In the genomic region with DNA sequence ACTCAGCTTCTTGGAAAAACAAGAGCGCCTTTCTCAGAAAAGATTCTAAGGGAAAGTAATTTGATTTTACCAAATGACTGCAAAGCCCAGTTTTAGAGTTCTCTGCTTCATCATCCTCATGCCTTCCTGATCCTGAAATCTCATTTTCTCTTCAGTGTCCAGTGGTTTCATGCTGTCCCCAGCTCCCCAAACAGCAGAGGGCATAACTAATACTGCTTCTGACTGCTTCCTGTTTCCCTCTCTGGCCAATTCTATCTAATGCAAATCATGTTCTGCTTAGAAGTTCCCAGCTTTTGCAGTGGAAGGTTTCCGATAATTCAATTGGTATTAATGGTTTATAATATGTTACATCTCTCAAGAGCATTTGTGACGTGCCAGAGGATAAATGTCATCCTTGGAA, we compare ENCODE assay signal across 21 cellular contexts.
"Had no signal": no experiment of that assay in that cellular context is flagged by ENCODE, and none has a peak within 500 bp of the region (broad histone marks: within the 10 kb centered on the region; RNA-seq: fewer than 3 reads in every experiment).

No MANE protein-coding gene starts in this region.

- H3K4me3 ChIP-seq: lung, neural progenitor cell, prostate gland, right atrium auricular region, sigmoid colon, thoracic aorta, tibial nerve, upper lobe of left lung had no signal

- H3K4me2 ChIP-seq: neural progenitor cell had no signal

- H3K9me3 ChIP-seq: prostate gland, right atrium auricular region, sigmoid colon, thoracic aorta, tibial nerve, upper lobe of left lung had no signal

- DNase-seq: cerebellar nuclear complex; effector CD8-positive, alpha-beta T cell; endodermal cell; hypothalamus; immature natural killer cell; mesenchymal stem cell; naive thymus-derived CD4-positive, alpha-beta T cell; sigmoid colon; stimulated activated CD4-positive, alpha-beta T cell treated with anti-CD3 and anti-CD28 coated beads, Interleukin-4, amount 100 ng/mL, for 4 hours; stimulated activated naive CD8-positive, alpha-beta T cell treated with anti-CD3 and anti-CD28 coated beads, Interleukin-15, Interleukin-2, amounts not matched to agents 100 U/mL and 50 U/mL, for 24 hours; upper lobe of left lung had no signal

- H3K27ac ChIP-seq: epithelial cell of prostate, neural progenitor cell, parathyroid adenoma, prostate gland, right atrium auricular region, sigmoid colon, thoracic aorta, tibial nerve, upper lobe of left lung had no signal

- H3K79me2 ChIP-seq: parathyroid adenoma had no signal

- H2AFZ ChIP-seq: neural progenitor cell, parathyroid adenoma had no signal

- H3K27me3 ChIP-seq: neural progenitor cell, right atrium auricular region, sigmoid colon, tibial nerve, upper lobe of left lung had no signal

- H3K9ac ChIP-seq: neural progenitor cell, parathyroid adenoma had no signal

- H3K4me1 ChIP-seq: neural progenitor cell, parathyroid adenoma, prostate gland, upper lobe of left lung had no signal

- H3K36me3 ChIP-seq: neural progenitor cell, prostate gland, right atrium auricular region, sigmoid colon, thoracic aorta, tibial nerve, upper lobe of left lung had no signal

- ATAC-seq: esophagus mucosa; naive thymus-derived CD4-positive, alpha-beta T cell; stimulated activated memory B cell treated with anti-CD40 and anti-IgM and Interleukin-4, amounts not matched to agents 10 μg/mL and 1 μg/mL and 100 μg/mL, for 72 hours; stimulated activated naive CD8-positive, alpha-beta T cell treated with anti-CD3 and anti-CD28 coated beads, Interleukin-15, Interleukin-2, amounts not matched to agents 100 U/mL and 50 U/mL, for 24 hours had no signal
